11 cellular contexts compared by ENCODE assay signal in the genomic region with DNA sequence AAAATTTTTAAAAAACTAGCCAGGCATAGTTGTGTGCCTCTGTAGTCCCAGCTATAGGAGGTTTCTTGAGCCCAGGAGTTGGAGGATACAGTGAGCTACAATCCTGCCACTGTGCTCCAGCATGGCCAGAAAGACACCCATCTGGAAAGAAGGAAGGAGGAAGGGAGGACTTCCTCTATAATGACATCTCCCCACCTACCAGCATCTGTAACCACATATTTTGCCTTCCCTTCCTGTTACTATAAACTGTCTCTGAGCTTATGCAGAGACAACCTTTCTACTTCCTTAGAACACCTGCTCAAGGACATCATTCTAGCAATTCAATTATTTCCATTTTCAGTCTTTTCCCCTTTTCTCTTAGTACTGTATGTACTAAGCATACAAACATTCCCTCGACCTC. TPM values are rescaled to one million over a fixed set of nuclear protein-coding genes. Genes with fewer than 3 reads are reported as not detected.
A peak's percentile ranks its signal among the peaks of the same experiment; 100 is the strongest.
DNase-seq lines count a peak whose midpoint lies in the region; ATAC-seq and TF ChIP-seq lines count a peak whose summit lies in the region.
"Had no signal": no experiment of that assay in that cellular context is flagged by ENCODE, and none has a peak within 500 bp of the region (broad histone marks: within the 10 kb centered on the region; RNA-seq: fewer than 3 reads in every experiment).

No MANE protein-coding gene starts in this region.

- TF ChIP-seq CTCF in progenitor cell of endocrine pancreas (IDR thresholded peaks at IDR 0.05; ENCODE audit: unreplicated experiment), result no peak

- no peak for DNase-seq in activated CD4-positive, alpha-beta T cell treated with anti-CD3 and anti-CD28 coated beads, Interleukin-2, amount 10 ng/mL, durations not matched to agents 7 days and 5 days
- no peak for DNase-seq in activated CD4-positive, alpha-beta T cell treated with anti-CD3 and anti-CD28 coated beads, Interleukin-2, amount 50 U/mL, for 48 hours
- peak; percentile 69 for DNase-seq in SKM-1 treated with dmso at 0.1 percent for 144 hours (lab: John Stamatoyannopoulos, UW; ENCODE audit: unreplicated experiment)
- DNase-seq in progenitor cell of endocrine pancreas (ENCODE audit: low spot score, unreplicated experiment), result no peak
- no peak for DNase-seq in foreskin melanocyte
- DNase-seq in NCI-H345 (lab: John Stamatoyannopoulos, UW), result no peak
- DNase-seq in SK-N-DZ (ENCODE audit: low spot score), result no peak
- DNase-seq: ACHN, hypothalamus, NCI-H1105 had no signal

- H3K9me3 Mint-ChIP-seq in activated CD4-positive, alpha-beta T cell treated with anti-CD3 and anti-CD28 coated beads, Interleukin-2, amount 10 ng/mL, durations not matched to agents 7 days and 5 days, result no peaks in the 10 kb centered on the region
- no peaks in the 10 kb centered on the region for H3K9me3 Mint-ChIP-seq in progenitor cell of endocrine pancreas (ENCODE audit: low read depth)

- POLR2A ChIA-PET in activated CD4-positive, alpha-beta T cell treated with anti-CD3 and anti-CD28 coated beads, Interleukin-2, amount 10 ng/mL, durations not matched to agents 7 days and 5 days (lab: Charles Lee), result interaction anchor here (0.5 kb wide), 1 partner anchor 150 kb away, joined by 3 read pairs; no protein-coding TSS in a partner anchor

- CTCF ChIA-PET in activated CD4-positive, alpha-beta T cell treated with anti-CD3 and anti-CD28 coated beads, Interleukin-2, amount 10 ng/mL, durations not matched to agents 7 days and 5 days (lab: Charles Lee), result interaction anchor here (0.6 to 2.0 kb wide), 3 partner anchors 10 to 397 kb away, joined by 3 to 6 read pairs (median 3); no protein-coding TSS in a partner anchor

- no peaks in the 10 kb centered on the region for H3K27me3 Mint-ChIP-seq in activated CD4-positive, alpha-beta T cell treated with anti-CD3 and anti-CD28 coated beads, Interleukin-2, amount 10 ng/mL, durations not matched to agents 7 days and 5 days
- H3K27me3 Mint-ChIP-seq in progenitor cell of endocrine pancreas, result no peaks in the 10 kb centered on the region

- peak; percentile 28 for ATAC-seq in HG02852 (IDR thresholded peaks at IDR 0.05; ENCODE audit: unreplicated experiment)

- H3K36me3 Mint-ChIP-seq in activated CD4-positive, alpha-beta T cell treated with anti-CD3 and anti-CD28 coated beads, Interleukin-2, amount 10 ng/mL, durations not matched to agents 7 days and 5 days (ENCODE audit: low read depth), result peaks cover 22% of the 10 kb centered on the region
- peaks cover 7% of the 10 kb centered on the region for H3K36me3 Mint-ChIP-seq in progenitor cell of endocrine pancreas (ENCODE audit: insufficient read depth)

- peak overlapping the region; percentile 3 for H3K4me3 Mint-ChIP-seq in activated CD4-positive, alpha-beta T cell treated with anti-CD3 and anti-CD28 coated beads, Interleukin-2, amount 10 ng/mL, durations not matched to agents 7 days and 5 days
- peak overlapping the region; percentile 33 for H3K4me3 Mint-ChIP-seq in progenitor cell of endocrine pancreas (ENCODE audit: low read depth)

- H3K4me1 Mint-ChIP-seq in activated CD4-positive, alpha-beta T cell treated with anti-CD3 and anti-CD28 coated beads, Interleukin-2, amount 10 ng/mL, durations not matched to agents 7 days and 5 days, result peaks cover 58% of the 10 kb centered on the region
- peaks cover 15% of the 10 kb centered on the region for H3K4me1 Mint-ChIP-seq in progenitor cell of endocrine pancreas (ENCODE audit: low read depth)

- H3K27ac Mint-ChIP-seq in activated CD4-positive, alpha-beta T cell treated with anti-CD3 and anti-CD28 coated beads, Interleukin-2, amount 10 ng/mL, durations not matched to agents 7 days and 5 days, result peak overlapping the region; percentile 82
- H3K27ac Mint-ChIP-seq in progenitor cell of endocrine pancreas, result peak overlapping the region; percentile 29

RNA-seq across cellular contexts. Expression of a gene that starts 2.2 kb away (rescaled TPM):
- 10 to 100 TPM; 66.3 to 67.3 TPM for total RNA-seq in activated CD4-positive, alpha-beta T cell treated with anti-CD3 and anti-CD28 coated beads, Interleukin-2, amount 10 ng/mL, durations not matched to agents 7 days and 5 days
- total RNA-seq in progenitor cell of endocrine pancreas, result 80.7 and 82.7 TPM in 2 replicates
- polyA plus RNA-seq in SK-N-DZ (2014; cell fraction: cytosol; rRNA removed), result 41.7 and 42.0 TPM in 2 replicates
- polyA plus RNA-seq in SK-N-DZ (2014; cell fraction: nucleus; rRNA removed), result 59.1 and 70.3 TPM in 2 replicates
